ENCODE assay signal across 9 cellular contexts in genomic region chr7:100544949-100545635, GRCh38. TPM values are rescaled to one million over a fixed set of nuclear protein-coding genes. Genes with fewer than 3 reads are reported as not detected.
A peak's percentile ranks its signal among the peaks of the same experiment; 100 is the strongest.
DNase-seq lines count a peak whose midpoint lies in the region; ATAC-seq and TF ChIP-seq lines count a peak whose summit lies in the region.
"Had no signal": no experiment of that assay in that cellular context is flagged by ENCODE, and none has a peak within 500 bp of the region (broad histone marks: within the 10 kb centered on the region; RNA-seq: fewer than 3 reads in every experiment).

No MANE protein-coding gene starts in this region.

- no peaks in the 10 kb centered on the region for H3K9me3 ChIP-seq in thyroid gland

- DNase-seq in GM06990 (ENCODE audit: extremely low read depth, insufficient read length) (no peak), left colon (no peak), thyroid gland (peak; percentile 32), NCI-H2227 treated with DMSO at 0.1 percent for 48 hours (lab: John Stamatoyannopoulos, UW) (no peak)
- no peak for DNase-seq in activated CD4-positive, CD25-positive, alpha-beta regulatory T cell treated with anti-CD3 and anti-CD28 coated beads, Interleukin-2, amount 50 U/mL, for 72 hours
- DNase-seq in stimulated activated CD4-positive, alpha-beta T cell treated with anti-CD3 and anti-CD28 coated beads, Interleukin-4, amount 100 ng/mL, for 24 hours: no peak

- no peak for TF ChIP-seq CTCF in GM06990 (IDR thresholded peaks at IDR 0.05; ENCODE audit: insufficient read depth, low read length, poor library complexity, severe bottlenecking)
- TF ChIP-seq CTCF in thyroid gland (IDR thresholded peaks at IDR 0.05): no peak

- H3K27ac ChIP-seq in adipose tissue (ENCODE audit: low read depth, low read length): peak overlapping the region; percentile 4
- peak overlapping the region; percentile 96 to 99 (median 96) for H3K27ac ChIP-seq in thyroid gland

- WGBS in adipose tissue, 3 donors: 15 to 52% (median 46%) methylated on average over 2 of the region's 2 CpGs
- WGBS in thyroid gland, 2 donors: 11 to 13% methylated on average over 2 of the region's 2 CpGs

- H3K27me3 ChIP-seq in GM06990 (replicated peaks; ENCODE audit: control insufficient read depth, insufficient read depth, low read length) (no peaks in the 10 kb centered on the region), thyroid gland (no peaks in the 10 kb centered on the region)

- ATAC-seq in HG02981 (IDR thresholded peaks at IDR 0.05; ENCODE audit: unreplicated experiment) (peak; percentile 14), left colon (peak; percentile 3)

- TF ChIP-seq POLR2A in thyroid gland (IDR thresholded peaks at IDR 0.05): peak in 1 of 2 donors; percentile 46

- H3K36me3 ChIP-seq in GM06990 (ENCODE audit: control insufficient read depth, insufficient read depth, low read length) (peaks cover 3% of the 10 kb centered on the region), thyroid gland (no peaks in the 10 kb centered on the region)

- intact Hi-C loops in left colon (cut with DNase I, micrococcal nuclease) (no loop called here), thyroid gland (cut with DNase I) (no loop called here)

- H3K4me3 ChIP-seq in GM06990 (replicated peaks; ENCODE audit: low read depth, low read length) (peak overlapping the region; percentile 38), thyroid gland (replicated peaks in 1 of 3) (no peak overlapping the region)

- peaks cover 52 to 69% of the 10 kb centered on the region in 2 donors for H3K4me1 ChIP-seq in thyroid gland

RNA-seq across cellular contexts. Expression of gene AGFG2, which starts 6.1 kb away (rescaled TPM):
- polyA plus RNA-seq in adipose tissue: 10 to 100 TPM; 10.4 to 21.8 (median 16.6) TPM
- 10 to 100 TPM; 65.0 to 75.5 TPM for total RNA-seq in left colon
- 10 to 100 TPM; 26.1 to 34.6 (median 28.0) TPM for total RNA-seq in thyroid gland

RNA-seq across cellular contexts. Expression of gene SAP25, which starts 28.6 kb away (rescaled TPM):
- polyA plus RNA-seq in adipose tissue: 1 to 10 TPM; 2.5 to 4.3 (median 2.9) TPM
- 1 to 10 TPM; 1.1 TPM for total RNA-seq in left colon
- 1 to 10 TPM in 2 of 4 donors, not detected in 2; 1.5 to 6.2 TPM for total RNA-seq in thyroid gland
- total RNA-seq: kidney epithelial cell had no signal

RNA-seq across cellular contexts. Expression of gene LRCH4, which starts 40.8 kb away (rescaled TPM):
- polyA plus RNA-seq in adipose tissue: 10 to 100 TPM; 23.5 to 37.1 (median 33.4) TPM
- total RNA-seq in left colon (10 to 100 TPM; 66.4 to 69.0 TPM), thyroid gland (100 to 1,000 TPM in 1 of 4 donors, 10 to 100 TPM in 3; 55.0 to 107 (median 76.6) TPM)

RNA-seq across cellular contexts. Expression of gene FBXO24, which starts 41.0 kb away (rescaled TPM):
- polyA plus RNA-seq in adipose tissue: under 1 TPM; 0.16 to 0.52 (median 0.45) TPM
- total RNA-seq in left colon (under 1 TPM; 0.34 to 0.58 TPM), thyroid gland (under 1 TPM; 0.13 to 0.88 (median 0.50) TPM)

RNA-seq across cellular contexts. Expression of gene PCOLCE, which starts 57.1 kb away (rescaled TPM):
- 10 to 100 TPM; 21.8 to 89.5 (median 80.4) TPM for polyA plus RNA-seq in adipose tissue
- total RNA-seq in left colon (10 to 100 TPM in 1 of 2 donors, 1 to 10 TPM in 1; 8.1 to 15.4 TPM), thyroid gland (10 to 100 TPM; 12.9 to 36.3 (median 22.1) TPM)

Comparison
In these comparisons a context has a peak if more than half of its experiments do, and no peak if none do; other contexts are left out.
1. DNase-seq: peak in thyroid gland (2 of 2); none in GM06990 (single experiment), left colon (0 of 2), NCI-H2227 treated with DMSO at 0.1 percent for 48 hours (single experiment), activated CD4-positive, CD25-positive, alpha-beta regulatory T cell treated with anti-CD3 and anti-CD28 coated beads, Interleukin-2, amount 50 U/mL, for 72 hours (single experiment) and stimulated activated CD4-positive, alpha-beta T cell treated with anti-CD3 and anti-CD28 coated beads, Interleukin-4, amount 100 ng/mL, for 24 hours (single experiment).